Comparison of ENCODE assay signal across 8 cellular contexts in the genomic region with DNA sequence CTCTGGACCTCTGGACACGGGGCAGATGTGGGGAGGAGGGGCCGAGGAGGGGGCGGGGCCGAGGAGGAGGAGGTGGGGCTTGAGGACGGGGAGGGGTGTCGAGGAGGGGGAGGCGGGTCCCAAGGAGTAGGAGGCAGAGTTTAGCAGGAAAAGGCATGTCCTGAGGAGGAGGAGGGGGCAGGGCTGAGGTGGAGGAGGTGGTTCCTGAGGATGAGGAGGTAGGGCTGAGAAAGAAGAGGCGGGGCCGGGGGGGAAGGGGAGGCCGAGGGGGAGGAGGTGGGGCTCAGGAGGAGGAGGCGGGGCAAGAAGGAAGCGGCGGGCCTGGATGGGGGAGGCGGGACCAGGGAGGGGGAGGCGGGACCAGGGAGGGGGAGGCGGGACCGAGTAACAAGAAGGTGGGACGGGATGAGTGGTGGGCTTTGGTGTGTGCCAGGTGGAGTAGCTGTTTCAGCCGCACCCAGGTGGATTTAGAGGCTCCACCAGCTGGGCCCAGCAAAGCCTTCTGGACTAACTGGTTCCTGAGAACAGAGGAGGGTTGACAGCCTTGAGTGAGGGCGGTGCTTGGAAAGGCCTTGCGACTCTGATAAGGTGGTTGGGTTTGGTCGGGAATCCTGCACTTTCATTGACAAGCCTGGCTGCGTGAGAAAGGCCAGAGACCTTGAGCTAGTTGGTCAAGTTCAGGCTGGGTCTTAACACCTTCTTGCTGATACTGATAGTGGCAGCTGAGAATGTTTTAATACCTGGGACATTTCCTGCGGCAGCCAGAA. TPM values are rescaled to one million over a fixed set of nuclear protein-coding genes. Genes with fewer than 3 reads are reported as not detected.
A peak's percentile ranks its signal among the peaks of the same experiment; 100 is the strongest.
DNase-seq lines count a peak whose midpoint lies in the region; ATAC-seq, FAIRE-seq and TF ChIP-seq lines count a peak whose summit lies in the region.

No MANE protein-coding gene starts in this region.

- no peaks in the 10 kb centered on the region for H3K9me1 ChIP-seq in K562 (ENCODE audit: control insufficient read depth, insufficient read depth, low read length)

- peaks cover 23 to 38% of the 10 kb centered on the region in 2 experiments; a peak in 4 of 5 replicates for H3K4me1 ChIP-seq in K562 (replicated peaks in 1 of 2; ENCODE audit: control insufficient read depth in 2 of 2, insufficient read depth in 2 of 2, low read length in 2 of 2)

- H3K9me3 ChIP-seq in K562 (replicated peaks; ENCODE audit: control insufficient read depth, insufficient read depth, low read depth, low read length): no peaks in the 10 kb centered on the region

- TF ChIP-seq RAD21 in K562 (CRISPR knock-in tag; conservative IDR thresholded peaks at IDR 0.05 in 1 of 2, IDR thresholded peaks at IDR 0.05 in 1 of 2): no peak

- H3K79me2 ChIP-seq in K562 (ENCODE audit: control insufficient read depth, insufficient read depth, low read length): peaks cover 76% of the 10 kb centered on the region

- TF ChIP-seq CTCF in K562 (IDR thresholded peaks at IDR 0.05 in 2 of 3, conservative IDR thresholded peaks at IDR 0.05 in 1 of 3; ENCODE audit: insufficient read depth in 2 of 3, low read depth in 1 of 3, low read length in 3 of 3): no peak

- peaks cover 23% of the 10 kb centered on the region; the same call in 2 of the 3 replicates for H3K36me3 ChIP-seq in K562 (ENCODE audit: control insufficient read depth, insufficient read depth, low read length)

- ATAC-seq in K562: peak; percentile 93
- no peak for ATAC-seq in GM18498 (IDR thresholded peaks at IDR 0.05; ENCODE audit: unreplicated experiment)
- no peak for ATAC-seq in HG03139 (IDR thresholded peaks at IDR 0.05; ENCODE audit: unreplicated experiment)

- in situ Hi-C loops in Caki2 (cut with HindIII; ENCODE audit: low pct_unique_long_range_greater_than_20kb, low sequenced_read_pairs): no loop called here
- in situ Hi-C loops in K562 (cut with MboI): no loop called here

- peak overlapping the region; percentile 46 to 80; a peak in 3 of 4 replicates for H3K9ac ChIP-seq in K562 (ENCODE audit: insufficient read depth in 1 of 2, low read depth in 2 of 2, low read length in 2 of 2)

- CTCF ChIA-PET in K562 (lab: Yijun Ruan, JAX; ENCODE audit: low intra/inter-chr PET ratio): interaction anchor here (0.5 to 0.7 kb wide), 3 partner anchors 18 to 20 kb away, joined by 3 to 7 read pairs (median 3); partner anchors contain the start of gene DNAJB1

- H3K4me2 ChIP-seq in K562 (ENCODE audit: insufficient read depth, low read length): peak overlapping the region; percentile 87

- peak overlapping the region; percentile 77 for H3K27ac ChIP-seq in K562 (ENCODE audit: extremely low read depth, low read depth, low read length)

- FAIRE-seq in K562 (lab: Jason Lieb, UNC): peak; percentile 99

- H2AFZ ChIP-seq in K562 (ENCODE audit: low read depth, low read length): peak overlapping the region; percentile 80

- H3K4me3 ChIP-seq in K562: peak overlapping the region; percentile 45

- no TSS peak for BruUV-seq in K562 (replicated peaks; lab: Mats Ljungman, UMichigan)

- no peaks in the 10 kb centered on the region for H3K27me3 ChIP-seq in K562 (ENCODE audit: control insufficient read depth in 2 of 2, insufficient read depth in 2 of 2, low read length in 2 of 2)

- H4K20me1 ChIP-seq in K562 (replicated peaks; ENCODE audit: control insufficient read depth, insufficient read depth, low read length): peaks cover 9% of the 10 kb centered on the region; the same call in 1 of the 2 replicates

- POLR2A ChIA-PET in K562 (lab: Yijun Ruan, JAX): interaction anchor here (0.5 to 2.9 kb wide), 6 partner anchors 10 to 21 kb away, joined by 3 to 9 read pairs (median 4); partner anchors contain the start of gene DNAJB1

- peak; percentile 48; the same call in 1 of the 2 replicates for TF ChIP-seq EP300 in K562 (IDR thresholded peaks at IDR 0.05; ENCODE audit: low read length)

- DNase-seq in Caki2 (ENCODE audit: low read depth): peak; percentile 92
- peak; percentile 95 for DNase-seq in NCI-H82 (lab: John Stamatoyannopoulos, UW)
- DNase-seq in K562 (ENCODE audit: extremely low read depth in 1 of 4, low spot score in 3 of 4): peak; percentile 93 to 97 (median 96)
- DNase-seq in iPS-NIHi11 (ENCODE audit: low spot score): peak; percentile 90
- DNase-seq in stimulated activated CD8-positive, alpha-beta memory T cell treated with anti-CD3 and anti-CD28 coated beads, Interleukin-4, amount 100 ng/mL, for 24 hours (ENCODE audit: low read depth): peak; percentile 29
- no peak for DNase-seq in NCI-H2081 (lab: John Stamatoyannopoulos, UW)

- TF ChIP-seq POLR2A in K562 (conservative IDR thresholded peaks at IDR 0.05): peak; percentile 46; the same call in 1 of the 2 replicates

- intact Hi-C loops in K562 (cut with micrococcal nuclease): loop anchor here (2.0 kb wide), 1 partner anchor 14 kb away; no protein-coding TSS in a partner anchor

- 0% methylated on average over 6 of the region's 24 CpGs for WGBS in K562 (ENCODE audit: insufficient coverage, low coverage, missing lambda C conversion rate)

RNA-seq across cellular contexts. Expression of gene TECR, which starts 7.7 kb away (rescaled TPM):
- total RNA-seq in Caki2 (2014; rRNA removed; shearing (Covaris generic); ENCODE audit: low replicate concordance): 169 and 181 TPM in 2 replicates
- 122 and 325 TPM in 2 replicates for total RNA-seq in K562 (2011; cell fraction: chromatin; rRNA removed; ENCODE audit: low replicate concordance)
- total RNA-seq in K562 (2011; cell fraction: nucleolus; rRNA removed): 437 and 484 TPM in 2 replicates
- total RNA-seq in K562 (2011; cell fraction: nucleoplasm; rRNA removed): 307 and 324 TPM in 2 replicates
- total RNA-seq in K562 (2014; rRNA removed) (86.0 and 158 TPM in 2 replicates), K562 (2014; rRNA removed; fragmentation: Illumina TruSeq; extraction: Trizol) (33.1 and 36.7 TPM in 2 replicates), K562 (2015; rRNA removed; fragmentation: Illumina TruSeq; extraction: Trizol) (81.9 and 91.6 TPM in 2 replicates), K562 (2021) (186 and 195 TPM in 2 replicates)
- polyA plus RNA-seq in K562 (2011; rRNA removed) (68.0 and 169 TPM in 2 replicates), K562 (2014; fragmentation: Illumina TruSeq; extraction: Trizol) (204 and 211 TPM in 2 replicates), K562 (2014; fragmentation: Nextera tagmentation; extraction: Ambion mirVana) (10 to 100 TPM; 29.3 to 73.2 TPM), K562 (2014; rRNA removed) (81.4 and 108 TPM in 2 replicates)
- 224 and 335 TPM in 2 replicates for polyA plus RNA-seq in K562 (2011; cell fraction: cytosol; rRNA removed)
- 326 and 378 TPM in 2 replicates for polyA plus RNA-seq in K562 (2011; cell fraction: nucleus; rRNA removed)
- 229 and 297 TPM in 2 replicates for polyA plus RNA-seq in K562 (2012)
- 76.6 and 95.7 TPM in 2 replicates for polyA minus RNA-seq in K562 (2011; rRNA and poly(A)+ RNA removed)
- 188 and 209 TPM in 2 replicates for polyA minus RNA-seq in K562 (2011; cell fraction: cytosol; rRNA and poly(A)+ RNA removed)
- 66.2 and 80.1 TPM in 2 replicates for polyA minus RNA-seq in K562 (2011; cell fraction: nucleus; rRNA and poly(A)+ RNA removed)

RNA-seq across cellular contexts. Expression of gene DNAJB1, which starts 18.9 kb away (rescaled TPM):
- 160 and 173 TPM in 2 replicates for total RNA-seq in Caki2 (2014; rRNA removed; shearing (Covaris generic); ENCODE audit: low replicate concordance)
- total RNA-seq in K562 (2011; cell fraction: chromatin; rRNA removed; ENCODE audit: low replicate concordance): 66.1 and 87.4 TPM in 2 replicates
- total RNA-seq in K562 (2011; cell fraction: nucleolus; rRNA removed): 67.0 and 68.3 TPM in 2 replicates
- total RNA-seq in K562 (2011; cell fraction: nucleoplasm; rRNA removed): 68.0 and 69.1 TPM in 2 replicates
- 62.1 and 71.5 TPM in 2 replicates for total RNA-seq in K562 (2014; rRNA removed)
- total RNA-seq in K562 (2014; rRNA removed; fragmentation: Illumina TruSeq; extraction: Trizol): 51.2 and 60.9 TPM in 2 replicates
- 85.3 and 86.5 TPM in 2 replicates for total RNA-seq in K562 (2015; rRNA removed; fragmentation: Illumina TruSeq; extraction: Trizol)
- 94.8 and 99.9 TPM in 2 replicates for total RNA-seq in K562 (2021)
- 83.5 and 113 TPM in 2 replicates for polyA plus RNA-seq in K562 (2011; rRNA removed)
- polyA plus RNA-seq in K562 (2011; cell fraction: cytosol; rRNA removed): 101 TPM in 2 replicates
- 78.2 and 79.0 TPM in 2 replicates for polyA plus RNA-seq in K562 (2011; cell fraction: nucleus; rRNA removed)
- 69.4 and 84.8 TPM in 2 replicates for polyA plus RNA-seq in K562 (2012)
- polyA plus RNA-seq in K562 (2014; fragmentation: Illumina TruSeq; extraction: Trizol): 78.3 and 100 TPM in 2 replicates
- polyA plus RNA-seq in K562 (2014; fragmentation: Nextera tagmentation; extraction: Ambion mirVana): 10 to 100 TPM; 13.2 to 16.2 TPM
- polyA plus RNA-seq in K562 (2014; rRNA removed): 61.7 and 79.2 TPM in 2 replicates
- polyA minus RNA-seq in K562 (2011; rRNA and poly(A)+ RNA removed): 71.6 and 93.9 TPM in 2 replicates
- polyA minus RNA-seq in K562 (2011; cell fraction: cytosol; rRNA and poly(A)+ RNA removed): 31.4 and 40.9 TPM in 2 replicates
- polyA minus RNA-seq in K562 (2011; cell fraction: nucleus; rRNA and poly(A)+ RNA removed): 22.5 and 40.4 TPM in 2 replicates

RNA-seq across cellular contexts. Expression of gene NDUFB7, which starts 34.8 kb away (rescaled TPM):
- 350 and 590 TPM in 2 replicates for total RNA-seq in Caki2 (2014; rRNA removed; shearing (Covaris generic); ENCODE audit: low replicate concordance)
- total RNA-seq in K562 (2011; cell fraction: chromatin; rRNA removed; ENCODE audit: low replicate concordance): 5.1 and 13.9 TPM in 2 replicates
- 55.0 and 85.4 TPM in 2 replicates for total RNA-seq in K562 (2011; cell fraction: nucleolus; rRNA removed)
- 23.9 and 26.6 TPM in 2 replicates for total RNA-seq in K562 (2011; cell fraction: nucleoplasm; rRNA removed)
- total RNA-seq in K562 (2014; rRNA removed): 842 and 854 TPM in 2 replicates
- 7.4 and 14.9 TPM in 2 replicates for total RNA-seq in K562 (2014; rRNA removed; fragmentation: Illumina TruSeq; extraction: Trizol)
- 227 and 243 TPM in 2 replicates for total RNA-seq in K562 (2015; rRNA removed; fragmentation: Illumina TruSeq; extraction: Trizol)
- 289 and 313 TPM in 2 replicates for total RNA-seq in K562 (2021)
- 137 and 185 TPM in 2 replicates for polyA plus RNA-seq in K562 (2011; rRNA removed)
- 393 and 1,045 TPM in 2 replicates for polyA plus RNA-seq in K562 (2011; cell fraction: cytosol; rRNA removed)
- 125 and 147 TPM in 2 replicates for polyA plus RNA-seq in K562 (2011; cell fraction: nucleus; rRNA removed)
- polyA plus RNA-seq in K562 (2012): 246 and 272 TPM in 2 replicates
- 37.6 and 257 TPM in 2 replicates for polyA plus RNA-seq in K562 (2014; fragmentation: Illumina TruSeq; extraction: Trizol)
- polyA plus RNA-seq in K562 (2014; fragmentation: Nextera tagmentation; extraction: Ambion mirVana): 10 to 100 TPM; 31.3 to 91.8 TPM
- 810 and 833 TPM in 2 replicates for polyA plus RNA-seq in K562 (2014; rRNA removed)
- 14.2 and 24.3 TPM in 2 replicates for polyA minus RNA-seq in K562 (2011; rRNA and poly(A)+ RNA removed)
- 76.8 and 119 TPM in 2 replicates for polyA minus RNA-seq in K562 (2011; cell fraction: cytosol; rRNA and poly(A)+ RNA removed)
- polyA minus RNA-seq in K562 (2011; cell fraction: nucleus; rRNA and poly(A)+ RNA removed): 20.3 and 27.4 TPM in 2 replicates

RNA-seq across cellular contexts. Expression of gene GIPC1, which starts 41.2 kb away (rescaled TPM):
- 321 and 340 TPM in 2 replicates for total RNA-seq in Caki2 (2014; rRNA removed; shearing (Covaris generic); ENCODE audit: low replicate concordance)
- 18.6 and 50.3 TPM in 2 replicates for total RNA-seq in K562 (2011; cell fraction: chromatin; rRNA removed; ENCODE audit: low replicate concordance)
- total RNA-seq in K562 (2011; cell fraction: nucleolus; rRNA removed): 32.9 and 38.4 TPM in 2 replicates
- total RNA-seq in K562 (2011; cell fraction: nucleoplasm; rRNA removed): 26.4 and 30.8 TPM in 2 replicates
- total RNA-seq in K562 (2014; rRNA removed) (54.7 and 71.2 TPM in 2 replicates), K562 (2014; rRNA removed; fragmentation: Illumina TruSeq; extraction: Trizol) (7.8 and 12.0 TPM in 2 replicates), K562 (2015; rRNA removed; fragmentation: Illumina TruSeq; extraction: Trizol) (39.7 and 46.3 TPM in 2 replicates), K562 (2021) (49.7 and 51.7 TPM in 2 replicates)
- polyA plus RNA-seq in K562 (2011; rRNA removed) (24.8 and 26.6 TPM in 2 replicates), K562 (2014; fragmentation: Illumina TruSeq; extraction: Trizol) (13.6 and 35.1 TPM in 2 replicates), K562 (2014; fragmentation: Nextera tagmentation; extraction: Ambion mirVana) (1 to 10 TPM in 1 of 2 experiments, under 1 TPM in 1; 0.49 to 1.1 TPM), K562 (2014; rRNA removed) (50.8 and 52.2 TPM in 2 replicates)
- polyA plus RNA-seq in K562 (2011; cell fraction: cytosol; rRNA removed): 25.0 and 75.6 TPM in 2 replicates
- polyA plus RNA-seq in K562 (2011; cell fraction: nucleus; rRNA removed): 15.3 and 27.8 TPM in 2 replicates
- 37.9 and 39.8 TPM in 2 replicates for polyA plus RNA-seq in K562 (2012)
- 6.3 and 11.7 TPM in 2 replicates for polyA minus RNA-seq in K562 (2011; rRNA and poly(A)+ RNA removed)
- polyA minus RNA-seq in K562 (2011; cell fraction: cytosol; rRNA and poly(A)+ RNA removed): 32.3 and 41.7 TPM in 2 replicates
- 8.9 and 9.0 TPM in 2 replicates for polyA minus RNA-seq in K562 (2011; cell fraction: nucleus; rRNA and poly(A)+ RNA removed)

RNA-seq across cellular contexts. Expression of gene CLEC17A, which starts 45.8 kb away (rescaled TPM):
- not detected in 2 replicates for total RNA-seq in Caki2 (2014; rRNA removed; shearing (Covaris generic); ENCODE audit: low replicate concordance)
- not detected in 2 replicates for total RNA-seq in K562 (2011; cell fraction: chromatin; rRNA removed; ENCODE audit: low replicate concordance)
- total RNA-seq in K562 (2011; cell fraction: nucleolus; rRNA removed): not detected in 2 replicates
- not detected in 2 replicates for total RNA-seq in K562 (2011; cell fraction: nucleoplasm; rRNA removed)
- total RNA-seq in K562 (2014; rRNA removed) (not detected in 2 replicates), K562 (2014; rRNA removed; fragmentation: Illumina TruSeq; extraction: Trizol) (not detected in 2 replicates), K562 (2015; rRNA removed; fragmentation: Illumina TruSeq; extraction: Trizol) (not detected in 2 replicates), K562 (2021) (not detected in 2 replicates)
- polyA plus RNA-seq in K562 (2011; rRNA removed) (0.03 TPM in 1 of 2 replicates, not detected in the other), K562 (2014; fragmentation: Illumina TruSeq; extraction: Trizol) (not detected in 2 replicates), K562 (2014; fragmentation: Nextera tagmentation; extraction: Ambion mirVana) (not detected), K562 (2014; rRNA removed) (not detected in 2 replicates)
- polyA plus RNA-seq in K562 (2011; cell fraction: cytosol; rRNA removed): not detected in 2 replicates
- polyA plus RNA-seq in K562 (2011; cell fraction: nucleus; rRNA removed): not detected in 2 replicates
- not detected in 2 replicates for polyA plus RNA-seq in K562 (2012)
- not detected in 2 replicates for polyA minus RNA-seq in K562 (2011; rRNA and poly(A)+ RNA removed)
- polyA minus RNA-seq in K562 (2011; cell fraction: cytosol; rRNA and poly(A)+ RNA removed): not detected in 2 replicates
- not detected in 2 replicates for polyA minus RNA-seq in K562 (2011; cell fraction: nucleus; rRNA and poly(A)+ RNA removed)

Comparison
In these comparisons a context has a peak if more than half of its experiments do, and no peak if none do; other contexts are left out.
1. DNase-seq: peak in Caki2 (single experiment), NCI-H82 (single experiment), K562 (4 of 4), iPS-NIHi11 (single experiment) and stimulated activated CD8-positive, alpha-beta memory T cell treated with anti-CD3 and anti-CD28 coated beads, Interleukin-4, amount 100 ng/mL, for 24 hours (single experiment); none in NCI-H2081 (0 of 2).